Comparison of ENCODE assay signal across 10 cellular contexts in the genomic region with DNA sequence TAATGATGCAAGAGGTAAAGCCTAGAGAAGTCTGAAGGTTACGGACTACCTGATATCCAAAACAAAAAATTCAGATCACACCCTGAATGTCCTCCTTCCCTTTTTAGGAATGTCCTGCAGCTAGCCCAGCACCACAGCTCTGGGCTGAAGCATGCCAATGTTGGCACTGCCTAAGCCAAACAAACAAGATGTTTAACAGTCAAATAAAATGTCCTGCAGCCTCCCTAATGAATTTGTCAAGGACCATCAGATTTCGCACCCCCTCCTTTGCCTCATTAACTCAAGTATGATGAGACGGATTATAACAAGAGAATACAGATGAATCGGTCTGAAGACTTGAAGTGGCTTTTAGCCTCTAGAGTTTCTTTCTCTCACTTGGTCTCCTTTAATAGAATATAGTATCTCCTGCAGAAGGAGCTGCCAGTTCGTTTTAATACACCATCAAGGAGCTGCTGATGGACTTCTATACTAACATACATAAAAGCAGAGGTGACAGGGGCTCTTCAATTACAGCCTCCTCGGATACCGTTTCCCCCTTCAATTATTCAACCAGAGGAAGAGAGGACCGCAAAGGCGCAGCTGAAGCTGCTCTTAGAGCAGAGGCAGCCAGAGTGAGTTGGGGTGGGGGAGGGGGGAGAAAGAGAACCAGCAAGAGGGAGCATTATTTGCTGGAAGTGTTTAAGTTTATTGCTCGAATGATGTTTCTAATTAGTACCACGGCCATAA. TPM values are rescaled to one million over a fixed set of nuclear protein-coding genes. Genes with fewer than 3 reads are reported as not detected.
DNase-seq lines count a peak whose midpoint lies in the region; TF ChIP-seq lines count a peak whose summit lies in the region.
"Had no signal": no experiment of that assay in that cellular context is flagged by ENCODE, and none has a peak within 500 bp of the region (broad histone marks: within the 10 kb centered on the region; RNA-seq: fewer than 3 reads in every experiment).

No MANE protein-coding gene starts in this region.

- DNase-seq in NCI-H1436 (lab: John Stamatoyannopoulos, UW) (peak; percentile 68), NCI-H1436 treated with DMSO at 0.1 percent for 48 hours (lab: John Stamatoyannopoulos, UW) (no peak), amniotic stem cell (lab: John Stamatoyannopoulos, UW) (peak; percentile 60), islet precursor cell (peak; percentile 68), stomach (no peak), HuH-7.5 (ENCODE audit: low spot score) (no peak), hypothalamus (lab: John Stamatoyannopoulos, UW) (no peak), GF-D8 (lab: John Stamatoyannopoulos, UW) (no peak)

- peak overlapping the region; percentile 35 to 39 (median 36) for H3K4me3 ChIP-seq in stomach

- peaks cover 0 to 13% (median 6%) of the 10 kb centered on the region in 4 donors for H3K4me1 ChIP-seq in stomach
- H3K4me1 ChIP-seq: uterus had no signal

- TF ChIP-seq EP300 in stomach (IDR thresholded peaks at IDR 0.05), result no peak

- peaks cover 0 to 12% (median 4%) of the 10 kb centered on the region in 4 donors for H3K9me3 ChIP-seq in stomach
- H3K9me3 ChIP-seq: uterus had no signal

- 64 to 78% (median 67%) methylated on average over 11 of the region's 11 CpGs for WGBS in stomach, 5 donors

- H3K27ac ChIP-seq in stomach, result peak overlapping the region in 2 of 5 donors; percentile 6 to 68
- H3K27ac ChIP-seq: uterus had no signal

- intact Hi-C loops in stomach (cut with DNase I; ENCODE audit: low total_unique reads), result no loop called here

- peaks cover 7 to 16% (median 14%) of the 10 kb centered on the region in 4 donors for H3K36me3 ChIP-seq in stomach
- H3K36me3 ChIP-seq: uterus had no signal

- H3K27me3 ChIP-seq in stomach, result no peaks in the 10 kb centered on the region
- H3K27me3 ChIP-seq: uterus had no signal

- no peak for TF ChIP-seq CTCF in stomach (IDR thresholded peaks at IDR 0.05)

- no peak for TF ChIP-seq POLR2A in stomach (IDR thresholded peaks at IDR 0.05)

RNA-seq across cellular contexts. Expression of a gene that starts 3.0 kb away (rescaled TPM):
- total RNA-seq in stomach, result 10 to 100 TPM in 1 of 5 donors, 1 to 10 TPM in 2, not detected in 2; 1.1 to 95.9 (median 1.2) TPM
- under 1 TPM in 1 of 3 donors, not detected in 2; 0.08 TPM for polyA plus RNA-seq in stomach
- total RNA-seq: activated T-helper 17 cell treated with anti-CD3 and anti-CD28 coated beads, Interleukin-2, amount 50 U/mL, for 72 hours; uterus had no signal

Comparison
In these comparisons a context has a peak if more than half of its experiments do, and no peak if none do; other contexts are left out.
1. DNase-seq: peak in NCI-H1436 (single experiment), amniotic stem cell (single experiment) and islet precursor cell (single experiment); none in NCI-H1436 treated with DMSO at 0.1 percent for 48 hours (single experiment), stomach (single experiment), HuH-7.5 (single experiment), hypothalamus (0 of 51) and GF-D8 (single experiment).